8 cellular contexts compared by ENCODE assay signal in genomic region chr19:55654833-55655647, GRCh38. TPM values are rescaled to one million over a fixed set of nuclear protein-coding genes. Genes with fewer than 3 reads are reported as not detected.
DNase-seq lines count a peak whose midpoint lies in the region; ATAC-seq and TF ChIP-seq lines count a peak whose summit lies in the region.

Gene U2AF2, plus strand, starts transcription at chr19:55655035. Its CDS starts 70 bp downstream, at chr19:55655105.

- TF ChIP-seq CTCF in coronary artery (IDR thresholded peaks at IDR 0.05) = no peak

- intact Hi-C loops in activated CD4-positive, alpha-beta T cell treated with anti-CD3 and anti-CD28 coated beads, Interleukin-2, amount 10 ng/mL, durations not matched to agents 24 days and 14 days (cut with micrococcal nuclease) = loop anchor here (1.0 to 10.0 kb wide), 9 partner anchors 12 to 660 kb away; partner anchors contain the start of genes EPN1, FIZ1, PPP6R1 and RPL28

- ATAC-seq in GM19043 (IDR thresholded peaks at IDR 0.05; ENCODE audit: low read depth, unreplicated experiment) (peak; percentile 31), HG03354 (IDR thresholded peaks at IDR 0.05; ENCODE audit: poor library complexity, severe bottlenecking, unreplicated experiment) (peak; percentile 40), left lobe of liver (peak; percentile 70)

- DNase-seq in Ammon's horn (ENCODE audit: low spot score) (peak; percentile 93), NCI-H524 (lab: John Stamatoyannopoulos, UW) (peak; percentile 95 to 96), coronary artery (ENCODE audit: low spot score) (peak; percentile 97), left lobe of liver (ENCODE audit: low spot score) (peak; percentile 97)
- peak; percentile 98 for DNase-seq in activated CD4-positive, alpha-beta T cell treated with anti-CD3 and anti-CD28 coated beads, Interleukin-2, amount 10 ng/mL, durations not matched to agents 24 days and 14 days
- DNase-seq in stimulated activated CD4-positive, alpha-beta T cell treated with anti-CD3 and anti-CD28 coated beads, Interleukin-2, amount 100 ng/mL, for 4 hours (ENCODE audit: low read depth) = peak; percentile 93

- H3K4me1 Mint-ChIP-seq in activated CD4-positive, alpha-beta T cell treated with anti-CD3 and anti-CD28 coated beads, Interleukin-2, amount 10 ng/mL, durations not matched to agents 24 days and 14 days = peaks cover 37% of the 10 kb centered on the region

- peak within 1 kb of the TSS; percentile 99 for H3K27ac Mint-ChIP-seq in activated CD4-positive, alpha-beta T cell treated with anti-CD3 and anti-CD28 coated beads, Interleukin-2, amount 10 ng/mL, durations not matched to agents 24 days and 14 days

- peak within 1 kb of the TSS; percentile 95 for H3K4me3 ChIP-seq in coronary artery

- H3K36me3 Mint-ChIP-seq in activated CD4-positive, alpha-beta T cell treated with anti-CD3 and anti-CD28 coated beads, Interleukin-2, amount 10 ng/mL, durations not matched to agents 24 days and 14 days (ENCODE audit: low read depth) = peaks cover 39% of the 10 kb centered on the region

- H3K9me3 Mint-ChIP-seq in activated CD4-positive, alpha-beta T cell treated with anti-CD3 and anti-CD28 coated beads, Interleukin-2, amount 10 ng/mL, durations not matched to agents 24 days and 14 days = no peaks in the 10 kb centered on the region

- peak within 1 kb of the TSS; percentile 88 for H3K4me3 Mint-ChIP-seq in activated CD4-positive, alpha-beta T cell treated with anti-CD3 and anti-CD28 coated beads, Interleukin-2, amount 10 ng/mL, durations not matched to agents 24 days and 14 days

- peaks cover 1% of the 10 kb centered on the region for H3K27me3 Mint-ChIP-seq in activated CD4-positive, alpha-beta T cell treated with anti-CD3 and anti-CD28 coated beads, Interleukin-2, amount 10 ng/mL, durations not matched to agents 24 days and 14 days

- H3K27ac ChIP-seq in coronary artery = peak within 1 kb of the TSS; percentile 94 to 98

RNA-seq across cellular contexts. Expression of gene U2AF2, which starts in this region (rescaled TPM):
- 390 and 394 TPM in 2 replicates for total RNA-seq in activated CD4-positive, alpha-beta T cell treated with anti-CD3 and anti-CD28 coated beads, Interleukin-2, amount 10 ng/mL, durations not matched to agents 24 days and 14 days
- 61.7 TPM for total RNA-seq in left lobe of liver

Comparison
In these comparisons a context has a peak if more than half of its experiments do, and no peak if none do; other contexts are left out.
1. Peak in every context shown above with its lines: DNase-seq, ATAC-seq, H3K4me3 ChIP-seq and H3K27ac ChIP-seq.